8 cellular contexts compared by ENCODE assay signal in the genomic region with DNA sequence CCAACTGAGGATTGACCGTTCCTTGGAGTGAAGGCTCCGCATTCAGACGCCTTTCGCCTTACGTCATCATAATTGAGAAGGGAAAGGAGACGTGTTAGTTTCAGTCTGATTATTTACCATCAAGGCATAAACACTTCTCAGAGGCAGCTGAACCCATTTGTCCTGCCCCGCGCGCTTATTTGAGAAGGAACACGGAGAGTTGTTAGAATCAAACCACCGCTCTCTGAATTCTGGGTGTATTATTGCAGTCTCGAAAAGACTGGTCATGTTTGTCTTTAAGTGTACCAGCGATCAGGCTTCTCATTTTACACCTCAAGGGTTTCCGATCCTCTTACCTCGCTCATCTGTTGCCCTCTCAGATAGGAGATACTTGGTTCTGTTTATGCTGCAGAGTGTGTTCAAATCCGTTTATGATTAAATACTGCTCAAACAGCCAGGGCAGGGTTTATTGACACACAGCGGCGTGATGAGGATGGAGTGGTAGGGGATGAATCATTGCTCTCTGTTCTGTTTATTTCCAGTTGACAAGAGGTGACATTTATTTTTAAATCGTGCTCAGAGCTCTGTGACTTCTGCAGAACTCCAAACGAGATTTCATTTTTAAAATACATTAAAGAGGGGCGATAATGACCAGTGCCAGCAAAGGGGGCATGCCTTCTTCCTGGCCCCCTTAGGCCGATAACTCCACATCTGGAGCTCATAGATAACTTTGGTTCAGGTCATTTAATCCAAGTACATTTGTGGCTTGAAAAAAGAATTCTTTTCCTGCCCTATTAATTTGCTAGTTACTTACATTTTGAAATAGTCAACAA. TPM values are rescaled to one million over a fixed set of nuclear protein-coding genes. Genes with fewer than 3 reads are reported as not detected.
A peak's percentile ranks its signal among the peaks of the same experiment; 100 is the strongest.
DNase-seq lines count a peak whose midpoint lies in the region; ATAC-seq and TF ChIP-seq lines count a peak whose summit lies in the region.

No MANE protein-coding gene starts in this region.

- no peaks in the 10 kb centered on the region for H3K9me3 ChIP-seq in CD4-positive, CD25-positive, alpha-beta regulatory T cell (ENCODE audit: control insufficient read depth in 2 of 2, low read length in 2 of 2)
- H3K9me3 ChIP-seq in testis = no peaks in the 10 kb centered on the region

- DNase-seq in CD4-positive, CD25-positive, alpha-beta regulatory T cell = no peak
- DNase-seq in NB4 (ENCODE audit: low read depth) = peak; percentile 81
- peak; percentile 24 for DNase-seq in amniotic epithelial cell (ENCODE audit: low read depth)
- peak; percentile 41 for DNase-seq in renal cortical epithelial cell (ENCODE audit: low read depth)
- no peak for DNase-seq in testis
- no peak for DNase-seq in islet precursor cell
- DNase-seq in superior temporal gyrus (ENCODE audit: extremely low spot score) = no peak

- peaks cover 36% of the 10 kb centered on the region for H3K36me3 Mint-ChIP-seq in CD4-positive, CD25-positive, alpha-beta regulatory T cell

- H3K4me3 Mint-ChIP-seq in CD4-positive, CD25-positive, alpha-beta regulatory T cell = no peak overlapping the region

- 86 to 89% methylated on average over 22 of the region's 22 CpGs for WGBS in testis, 2 donors

- TF ChIP-seq CTCF in NB4 (IDR thresholded peaks at IDR 0.05; ENCODE audit: low read depth, low read length) = no peak
- TF ChIP-seq CTCF in testis (IDR thresholded peaks at IDR 0.05) = no peak

- no peaks in the 10 kb centered on the region for H3K9me3 Mint-ChIP-seq in CD4-positive, CD25-positive, alpha-beta regulatory T cell

- no peaks in the 10 kb centered on the region for H3K27me3 ChIP-seq in CD4-positive, CD25-positive, alpha-beta regulatory T cell (ENCODE audit: control insufficient read depth, insufficient read depth, low read length)
- H3K27me3 ChIP-seq in testis = no peaks in the 10 kb centered on the region

- no peak overlapping the region for H3K27ac ChIP-seq in CD4-positive, CD25-positive, alpha-beta regulatory T cell (ENCODE audit: insufficient read depth, low read length, poor library complexity, severe bottlenecking)
- no peak overlapping the region for H3K27ac ChIP-seq in testis

- peaks cover 2% of the 10 kb centered on the region for H3K36me3 ChIP-seq in CD4-positive, CD25-positive, alpha-beta regulatory T cell (ENCODE audit: control insufficient read depth, insufficient read depth, low read length)
- no peaks in the 10 kb centered on the region for H3K36me3 ChIP-seq in testis (ENCODE audit: low read depth, missing control alignments)

- TF ChIP-seq POLR2A in NB4 (IDR thresholded peaks at IDR 0.05; ENCODE audit: extremely low read depth, insufficient read length) = no peak
- TF ChIP-seq POLR2A in testis (IDR thresholded peaks at IDR 0.05) = no peak

- peaks cover 0 to 82% (median 41%) of the 10 kb centered on the region in 4 donors for H3K4me1 Mint-ChIP-seq in CD4-positive, CD25-positive, alpha-beta regulatory T cell

- intact Hi-C loops in testis (cut with DNase I; ENCODE audit: low total_unique reads) = no loop called here

- H3K4me3 ChIP-seq in CD4-positive, CD25-positive, alpha-beta regulatory T cell (ENCODE audit: low read depth, low read length) = no peak overlapping the region
- H3K4me3 ChIP-seq in NB4 (ENCODE audit: low read depth, low read length) (peak overlapping the region; percentile 45), testis (no peak overlapping the region)

- peak overlapping the region; percentile 51 to 66 (median 56) for H3K27ac Mint-ChIP-seq in CD4-positive, CD25-positive, alpha-beta regulatory T cell

- peaks cover 4% of the 10 kb centered on the region for H3K4me1 ChIP-seq in CD4-positive, CD25-positive, alpha-beta regulatory T cell (ENCODE audit: control insufficient read depth, insufficient read depth, low read length, poor library complexity, severe bottlenecking)
- peaks cover 6% of the 10 kb centered on the region for H3K4me1 ChIP-seq in testis

- H3K27me3 Mint-ChIP-seq in CD4-positive, CD25-positive, alpha-beta regulatory T cell = no peaks in the 10 kb centered on the region

- ATAC-seq in CD4-positive, CD25-positive, alpha-beta regulatory T cell (ENCODE audit: low read depth in 2 of 2) = peak in 1 of 2 donors; percentile 64
- peak; percentile 39 for ATAC-seq in GM18870 (IDR thresholded peaks at IDR 0.05; ENCODE audit: unreplicated experiment)

RNA-seq across cellular contexts. Expression of a gene that starts 30.5 kb away (rescaled TPM):
- total RNA-seq in CD4-positive, CD25-positive, alpha-beta regulatory T cell = 55.1 TPM
- polyA plus RNA-seq in CD4-positive, CD25-positive, alpha-beta regulatory T cell = 1 to 10 TPM; 1.8 to 4.1 (median 2.3) TPM
- total RNA-seq in renal cortical epithelial cell (24.3 and 45.8 TPM in 2 replicates), testis (10 to 100 TPM; 56.7 to 65.2 TPM)
- polyA plus RNA-seq in testis (ENCODE audit: insufficient read depth, low read depth, low replicate concordance) = 21.9 TPM

Comparison
In these comparisons a context has a peak if more than half of its experiments do, and no peak if none do; other contexts are left out.
1. DNase-seq: peak in NB4 (single experiment), amniotic epithelial cell (single experiment) and renal cortical epithelial cell (single experiment); none in CD4-positive, CD25-positive, alpha-beta regulatory T cell (0 of 3), testis (single experiment), islet precursor cell (single experiment) and superior temporal gyrus (single experiment).